8 cellular contexts compared by ENCODE assay signal in the genomic region with DNA sequence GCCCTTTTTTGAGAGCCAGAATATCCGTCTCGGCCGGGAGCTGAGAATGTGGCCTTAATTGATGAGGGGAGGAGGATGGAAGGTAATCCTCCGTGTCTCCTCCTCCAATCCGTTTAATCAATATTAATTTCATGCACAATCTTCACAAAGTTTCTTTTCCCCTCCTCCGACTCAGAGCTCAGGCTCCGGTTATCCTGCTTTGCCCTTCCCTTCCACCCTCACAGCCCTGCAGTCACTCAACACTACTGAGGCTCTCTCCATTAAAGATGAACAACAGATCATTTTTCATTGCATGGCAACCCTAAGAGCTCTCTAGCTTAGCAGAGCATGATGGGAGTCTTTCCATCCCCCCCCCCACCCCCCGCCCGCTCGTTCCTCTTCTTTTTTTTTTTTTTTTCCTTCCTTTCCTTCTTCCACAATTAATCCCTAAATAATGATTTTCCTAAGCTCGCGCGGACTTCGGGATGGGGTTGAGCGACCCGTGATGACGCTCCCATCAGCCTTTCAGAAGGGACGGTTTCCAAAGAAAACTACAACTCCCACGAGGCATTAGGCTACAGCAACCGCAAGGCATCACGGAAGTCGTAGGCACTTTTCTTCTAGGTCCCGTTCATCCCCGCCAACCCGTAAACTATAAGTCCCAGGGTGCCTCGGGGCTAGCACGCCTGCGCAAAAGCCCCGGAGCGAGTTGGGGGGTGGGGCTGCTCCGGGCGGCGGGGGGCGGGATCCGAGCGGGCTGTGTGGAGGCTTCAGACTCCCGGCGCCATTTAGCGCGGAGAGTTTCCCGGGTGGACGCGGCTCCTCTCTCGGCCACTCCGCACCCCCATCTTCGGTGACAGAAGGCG. TPM values are rescaled to one million over a fixed set of nuclear protein-coding genes. Genes with fewer than 3 reads are reported as not detected.
A peak's percentile ranks its signal among the peaks of the same experiment; 100 is the strongest.
DNase-seq lines count a peak whose midpoint lies in the region; ATAC-seq and TF ChIP-seq lines count a peak whose summit lies in the region.

Gene WNK1, plus strand, starts transcription at position 752 of the 845 bp plus-strand sequence. CDS start 987 bp downstream, outside the sequence.

- H2AFZ ChIP-seq in SK-N-SH (ENCODE audit: low read depth), result peak within 1 kb of the TSS; percentile 95

- H3K4me3 ChIP-seq in SK-N-SH (ENCODE audit: low read depth in 2 of 2, low read length in 1 of 2), result peak within 1 kb of the TSS; percentile 78 to 89

- H3K9ac ChIP-seq in SK-N-SH, result peak within 1 kb of the TSS; percentile 90

- H3K4me2 ChIP-seq in SK-N-SH, result peak within 1 kb of the TSS; percentile 95

- peak; percentile 52 for ATAC-seq in HG02571 (IDR thresholded peaks at IDR 0.05; ENCODE audit: unreplicated experiment)

- no peaks in the 10 kb centered on the region for H3K27me3 ChIP-seq in SK-N-SH (ENCODE audit: insufficient read depth)

- POLR2A ChIA-PET in SK-N-SH (lab: Yijun Ruan, JAX), result interaction anchor here (1.5 to 2.8 kb wide), 4 partner anchors 161 to 197 kb away, joined by 6 to 17 read pairs (median 12); partner anchors contain the start of gene RAD52

- peaks cover 2 to 9% of the 10 kb centered on the region in 2 experiments for H3K36me3 ChIP-seq in SK-N-SH (replicated peaks in 1 of 2; ENCODE audit: control insufficient read depth in 1 of 2, insufficient read depth in 2 of 2, low read length in 1 of 2)

- under 1% methylated on average over 36 of the region's 47 CpGs for WGBS in SK-N-SH (ENCODE audit: low lambda C conversion rate)

- peaks cover 11 to 14% of the 10 kb centered on the region in 2 experiments; a peak in 3 of 4 replicates for H3K4me1 ChIP-seq in SK-N-SH (ENCODE audit: control insufficient read depth in 1 of 2, insufficient read depth in 2 of 2, low read depth in 1 of 2, low read length in 1 of 2)

- peaks cover 40% of the 10 kb centered on the region for H4K20me1 ChIP-seq in SK-N-SH (ENCODE audit: insufficient read depth)

- H3F3A ChIP-seq in SK-N-SH (replicated peaks; ENCODE audit: insufficient read depth), result peaks cover 24% of the 10 kb centered on the region

- peak within 1 kb of the TSS; percentile 86 to 99 for H3K27ac ChIP-seq in SK-N-SH (ENCODE audit: low read depth in 2 of 2, low read length in 1 of 2)
- peak within 1 kb of the TSS; percentile 95 for H3K27ac ChIP-seq in temporal lobe (ENCODE audit: low read depth, low read length)

- CTCF ChIA-PET in SK-N-SH (lab: Yijun Ruan, JAX), result interaction anchor here (0.7 to 8.1 kb wide), 42 partner anchors 8 to 849 kb away, joined by 3 to 136 read pairs (median 4); partner anchors contain the start of gene RAD52

- H3K9me2 ChIP-seq in SK-N-SH, result no peaks in the 10 kb centered on the region

- no peak for TF ChIP-seq CTCF in SK-N-SH (IDR thresholded peaks at IDR 0.05)

- peak; percentile 98 for DNase-seq in GM04504 (ENCODE audit: low read depth)
- peak; percentile 97 for DNase-seq in NCI-H1048 (lab: John Stamatoyannopoulos, UW)
- peak; percentile 97 for DNase-seq in SK-N-SH
- DNase-seq in activated naive CD4-positive, alpha-beta T cell treated with anti-CD3 and anti-CD28 coated beads, Interleukin-2, amount 50 U/mL, for 16 hours, result peak; percentile 96
- peak; percentile 99 for DNase-seq in globus pallidus (ENCODE audit: low spot score)
- DNase-seq in nucleus accumbens (lab: John Stamatoyannopoulos, UW), result peak; percentile 89 to 99 (median 97)

- no peaks in the 10 kb centered on the region for H3K9me3 ChIP-seq in SK-N-SH

- peaks cover 41% of the 10 kb centered on the region for H3K79me2 ChIP-seq in SK-N-SH (ENCODE audit: insufficient read depth)

- no peak for TF ChIP-seq RAD21 in SK-N-SH (IDR thresholded peaks at IDR 0.05; ENCODE audit: low read length)

- no peak for TF ChIP-seq EP300 in SK-N-SH (IDR thresholded peaks at IDR 0.05; ENCODE audit: borderline replicate concordance in 1 of 2, low read depth in 1 of 2, low read length in 1 of 2)

TF ChIP-seq in SK-N-SH, 30 proteins besides CTCF, POLR2A, EP300 and RAD21:
- peak; percentile 96 for TF ChIP-seq TAF1 (IDR thresholded peaks at IDR 0.05; ENCODE audit: borderline replicate concordance, low read depth, low read length)
- TF ChIP-seq, protein P1, sequence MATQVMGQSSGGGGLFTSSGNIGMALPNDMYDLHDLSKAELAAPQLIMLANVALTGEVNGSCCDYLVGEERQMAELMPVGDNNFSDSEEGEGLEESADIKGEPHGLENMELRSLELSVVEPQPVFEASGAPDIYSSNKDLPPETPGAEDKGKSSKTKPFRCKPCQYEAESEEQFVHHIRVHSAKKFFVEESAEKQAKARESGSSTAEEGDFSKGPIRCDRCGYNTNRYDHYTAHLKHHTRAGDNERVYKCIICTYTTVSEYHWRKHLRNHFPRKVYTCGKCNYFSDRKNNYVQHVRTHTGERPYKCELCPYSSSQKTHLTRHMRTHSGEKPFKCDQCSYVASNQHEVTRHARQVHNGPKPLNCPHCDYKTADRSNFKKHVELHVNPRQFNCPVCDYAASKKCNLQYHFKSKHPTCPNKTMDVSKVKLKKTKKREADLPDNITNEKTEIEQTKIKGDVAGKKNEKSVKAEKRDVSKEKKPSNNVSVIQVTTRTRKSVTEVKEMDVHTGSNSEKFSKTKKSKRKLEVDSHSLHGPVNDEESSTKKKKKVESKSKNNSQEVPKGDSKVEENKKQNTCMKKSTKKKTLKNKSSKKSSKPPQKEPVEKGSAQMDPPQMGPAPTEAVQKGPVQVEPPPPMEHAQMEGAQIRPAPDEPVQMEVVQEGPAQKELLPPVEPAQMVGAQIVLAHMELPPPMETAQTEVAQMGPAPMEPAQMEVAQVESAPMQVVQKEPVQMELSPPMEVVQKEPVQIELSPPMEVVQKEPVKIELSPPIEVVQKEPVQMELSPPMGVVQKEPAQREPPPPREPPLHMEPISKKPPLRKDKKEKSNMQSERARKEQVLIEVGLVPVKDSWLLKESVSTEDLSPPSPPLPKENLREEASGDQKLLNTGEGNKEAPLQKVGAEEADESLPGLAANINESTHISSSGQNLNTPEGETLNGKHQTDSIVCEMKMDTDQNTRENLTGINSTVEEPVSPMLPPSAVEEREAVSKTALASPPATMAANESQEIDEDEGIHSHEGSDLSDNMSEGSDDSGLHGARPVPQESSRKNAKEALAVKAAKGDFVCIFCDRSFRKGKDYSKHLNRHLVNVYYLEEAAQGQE (IDR thresholded peaks at IDR 0.05; ENCODE audit: low read depth, low read length), result no peak
- no peak for TF ChIP-seq FOXM1 (IDR thresholded peaks at IDR 0.05; ENCODE audit: low read depth)
- 0 out of 2 replicates have a peak, but pooled peaks have one; percentile 9 for TF ChIP-seq MAX (IDR thresholded peaks at IDR 0.05; ENCODE audit: low read depth)
- TF ChIP-seq NRF1 (IDR thresholded peaks at IDR 0.05; ENCODE audit: low read depth, low read length), result peak; percentile 69
- no peak for TF ChIP-seq RCOR1 (IDR thresholded peaks at IDR 0.05; ENCODE audit: low read length)
- peak; percentile 96 for TF ChIP-seq CHD2 (IDR thresholded peaks at IDR 0.05; ENCODE audit: low read length, partially characterized antibody)
- peak; percentile 57; the same call in 1 of the 2 replicates for TF ChIP-seq ELF1 (IDR thresholded peaks at IDR 0.05)
- TF ChIP-seq GABPA (IDR thresholded peaks at IDR 0.05; ENCODE audit: low read depth), result 0 out of 2 replicates have a peak, but pooled peaks have one; percentile 9
- TF ChIP-seq YY1 (IDR thresholded peaks at IDR 0.05; ENCODE audit: low read depth), result peak; percentile 83
- peak; percentile 16; the same call in 1 of the 2 replicates for TF ChIP-seq PBX3 (IDR thresholded peaks at IDR 0.05)
- peak; percentile 27; the same call in 1 of the 2 replicates for TF ChIP-seq MXI1 (IDR thresholded peaks at IDR 0.05; ENCODE audit: low read depth, low read length)
- peak; percentile 96 for TF ChIP-seq POLR2AphosphoS5 (IDR thresholded peaks at IDR 0.05; ENCODE audit: low read depth, low read length)

RNA-seq across cellular contexts. Expression of gene WNK1, which starts in this region (rescaled TPM):
- polyA plus RNA-seq in SK-N-SH (2012; rRNA removed), result 28.8 and 30.5 TPM in 2 replicates
- 17.4 and 26.0 TPM in 2 replicates for polyA plus RNA-seq in SK-N-SH (2012; cell fraction: cytosol; rRNA removed)
- polyA plus RNA-seq in SK-N-SH (2012; cell fraction: nucleus; rRNA removed), result 43.2 and 69.2 TPM in 2 replicates
- total RNA-seq in temporal lobe, result 93.7 TPM

Comparison
In these comparisons a context has a peak if more than half of its experiments do, and no peak if none do; other contexts are left out.
1. Peak in every context shown above with its lines: DNase-seq, ATAC-seq, H3K4me3 ChIP-seq and H3K27ac ChIP-seq.